In the genomic region with DNA sequence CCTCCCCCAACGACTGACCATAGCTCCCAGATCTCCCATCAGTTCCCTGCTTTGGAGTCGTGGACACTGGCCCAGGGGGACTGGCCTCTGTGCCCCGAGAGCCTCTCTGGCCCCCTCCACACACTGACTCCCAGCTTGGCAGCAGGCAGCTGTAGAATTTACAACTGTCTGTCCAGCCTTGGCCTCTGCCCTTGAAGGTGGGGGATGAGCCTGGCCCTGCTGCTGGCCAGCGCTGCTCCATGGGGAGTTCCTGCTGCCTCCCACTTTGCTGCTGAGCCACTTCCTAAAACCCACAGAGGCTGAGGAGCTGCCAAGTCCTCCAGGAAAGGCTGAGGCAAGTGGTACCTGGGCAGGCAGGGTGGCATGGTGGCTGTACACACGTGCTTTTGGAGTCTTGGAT, we compare ENCODE assay signal across 19 cellular contexts.
DNase-seq lines count a peak whose midpoint lies in the region; ATAC-seq and TF ChIP-seq lines count a peak whose summit lies in the region.
"Had no signal": no experiment of that assay in that cellular context is flagged by ENCODE, and none has a peak within 500 bp of the region (broad histone marks: within the 10 kb centered on the region; RNA-seq: fewer than 3 reads in every experiment).

No MANE protein-coding gene starts in this region.

- no peaks in the 10 kb centered on the region for H3K4me1 ChIP-seq in ovary (ENCODE audit: insufficient read depth)

- H3K9me3 ChIP-seq in ovary, result no peaks in the 10 kb centered on the region

- DNase-seq in activated CD4-positive, alpha-beta T cell treated with anti-CD3 and anti-CD28 coated beads, Interleukin-2, amount 10 ng/mL, durations not matched to agents 24 days and 14 days, result peak; percentile 23
- no peak for DNase-seq in activated CD4-positive, alpha-beta T cell treated with anti-CD3 and anti-CD28 coated beads, Interleukin-2, amount 50 U/mL, for 48 hours
- DNase-seq in left kidney (ENCODE audit: low read depth, low spot score) (peak; percentile 75), ovary (peak in 3 of 5 donors; percentile 36 to 72 (median 71)), NCI-H2227 treated with DMSO at 0.1 percent for 48 hours (lab: John Stamatoyannopoulos, UW) (no peak), NCI-H1436 (lab: John Stamatoyannopoulos, UW) (no peak)
- DNase-seq in effector memory CD8-positive, alpha-beta T cell, result no peak
- DNase-seq: 8988T; C1 segment of cervical spinal cord; CD4-positive, CD25-positive, alpha-beta regulatory T cell; CD8-positive, alpha-beta memory T cell; COR-L47; DMS 273 treated with DMSO at 0.1 percent for 48 hours; DMS53; GDM1; GM23248; HFFc6 had no signal

- TF ChIP-seq CTCF in ovary (IDR thresholded peaks at IDR 0.05), result no peak

- no peak for TF ChIP-seq EP300 in ovary (IDR thresholded peaks at IDR 0.05)

- WGBS in ovary, 3 donors, result 8 to 13% (median 11%) methylated on average over 5 of the region's 5 CpGs

- H3K9me3 Mint-ChIP-seq in activated CD4-positive, alpha-beta T cell treated with anti-CD3 and anti-CD28 coated beads, Interleukin-2, amount 10 ng/mL, durations not matched to agents 24 days and 14 days, result peaks cover 3% of the 10 kb centered on the region
- peaks cover 0 to 7% of the 10 kb centered on the region in 2 donors for H3K9me3 Mint-ChIP-seq in effector memory CD8-positive, alpha-beta T cell

- no peak overlapping the region for H3K27ac Mint-ChIP-seq in activated CD4-positive, alpha-beta T cell treated with anti-CD3 and anti-CD28 coated beads, Interleukin-2, amount 10 ng/mL, durations not matched to agents 24 days and 14 days
- no peak overlapping the region for H3K27ac Mint-ChIP-seq in effector memory CD8-positive, alpha-beta T cell
- H3K27ac Mint-ChIP-seq: CD4-positive, CD25-positive, alpha-beta regulatory T cell; CD8-positive, alpha-beta memory T cell; HFFc6 had no signal

- no peaks in the 10 kb centered on the region for H3K4me1 Mint-ChIP-seq in activated CD4-positive, alpha-beta T cell treated with anti-CD3 and anti-CD28 coated beads, Interleukin-2, amount 10 ng/mL, durations not matched to agents 24 days and 14 days
- H3K4me1 Mint-ChIP-seq in effector memory CD8-positive, alpha-beta T cell (ENCODE audit: low read depth in 2 of 2), result no peaks in the 10 kb centered on the region
- H3K4me1 Mint-ChIP-seq: CD8-positive, alpha-beta memory T cell had no signal

- no peaks in the 10 kb centered on the region for H3K27me3 Mint-ChIP-seq in activated CD4-positive, alpha-beta T cell treated with anti-CD3 and anti-CD28 coated beads, Interleukin-2, amount 10 ng/mL, durations not matched to agents 24 days and 14 days
- peaks cover 10 to 49% of the 10 kb centered on the region in 2 donors for H3K27me3 Mint-ChIP-seq in effector memory CD8-positive, alpha-beta T cell

- ATAC-seq in effector memory CD8-positive, alpha-beta T cell (replicated peaks), result no peak
- ATAC-seq: HCT116 had no signal

- no peaks in the 10 kb centered on the region for H3K36me3 Mint-ChIP-seq in activated CD4-positive, alpha-beta T cell treated with anti-CD3 and anti-CD28 coated beads, Interleukin-2, amount 10 ng/mL, durations not matched to agents 24 days and 14 days (ENCODE audit: low read depth)
- H3K36me3 Mint-ChIP-seq in effector memory CD8-positive, alpha-beta T cell (ENCODE audit: insufficient read depth), result no peaks in the 10 kb centered on the region
- H3K36me3 Mint-ChIP-seq: CD4-positive, CD25-positive, alpha-beta regulatory T cell; CD8-positive, alpha-beta memory T cell had no signal

- no peaks in the 10 kb centered on the region for H3K36me3 ChIP-seq in ovary

- no peaks in the 10 kb centered on the region for H3K27me3 ChIP-seq in ovary

- no peak overlapping the region for H3K4me3 Mint-ChIP-seq in activated CD4-positive, alpha-beta T cell treated with anti-CD3 and anti-CD28 coated beads, Interleukin-2, amount 10 ng/mL, durations not matched to agents 24 days and 14 days
- H3K4me3 Mint-ChIP-seq in effector memory CD8-positive, alpha-beta T cell, result no peak overlapping the region
- H3K4me3 Mint-ChIP-seq: CD8-positive, alpha-beta memory T cell; HFFc6 had no signal

- no peak overlapping the region for H3K27ac ChIP-seq in ovary
- H3K27ac ChIP-seq: GM23248, HL-60 had no signal

- intact Hi-C loops in activated CD4-positive, alpha-beta T cell treated with anti-CD3 and anti-CD28 coated beads, Interleukin-2, amount 10 ng/mL, durations not matched to agents 24 days and 14 days (cut with micrococcal nuclease), result no loop called here
- intact Hi-C loops in ovary (cut with DNase I), result no loop called here

- no peak overlapping the region for H3K4me3 ChIP-seq in ovary
- H3K4me3 ChIP-seq: GM23248 had no signal

- TF ChIP-seq POLR2A in ovary (IDR thresholded peaks at IDR 0.05), result no peak

Comparison
In these comparisons a context has a peak if more than half of its experiments do, and no peak if none do; other contexts are left out.
1. DNase-seq: peak in activated CD4-positive, alpha-beta T cell treated with anti-CD3 and anti-CD28 coated beads, Interleukin-2, amount 10 ng/mL, durations not matched to agents 24 days and 14 days (single experiment), left kidney (single experiment) and ovary (3 of 5); none in activated CD4-positive, alpha-beta T cell treated with anti-CD3 and anti-CD28 coated beads, Interleukin-2, amount 50 U/mL, for 48 hours (0 of 2), NCI-H2227 treated with DMSO at 0.1 percent for 48 hours (single experiment), NCI-H1436 (single experiment) and effector memory CD8-positive, alpha-beta T cell (0 of 3).